8 cellular contexts compared by ENCODE assay signal in the genomic region with DNA sequence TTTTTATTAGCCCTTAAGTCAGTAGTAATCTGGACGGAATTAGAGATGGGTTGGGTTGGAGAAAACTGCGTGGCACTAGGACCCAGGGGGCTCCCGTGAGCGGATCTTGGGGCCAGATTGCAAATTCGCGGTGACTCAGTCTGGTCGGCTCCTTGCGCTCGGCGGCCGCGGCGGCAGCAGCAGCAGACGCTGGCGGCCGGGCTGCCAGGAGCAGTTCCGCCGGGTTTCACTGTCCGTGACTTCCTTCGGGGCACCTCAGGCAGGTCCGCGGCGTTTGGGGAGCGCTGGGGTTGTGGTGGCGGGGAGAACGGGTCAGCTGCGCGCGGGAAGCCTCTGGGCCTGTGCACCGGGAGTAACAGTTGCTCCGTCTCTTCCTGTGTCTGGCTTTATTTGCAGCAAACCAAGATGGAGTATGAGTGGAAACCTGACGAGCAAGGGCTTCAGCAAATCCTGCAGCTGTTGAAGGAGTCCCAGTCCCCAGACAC. TPM values are rescaled to one million over a fixed set of nuclear protein-coding genes. Genes with fewer than 3 reads are reported as not detected.
DNase-seq lines count a peak whose midpoint lies in the region; ATAC-seq and TF ChIP-seq lines count a peak whose summit lies in the region.

No MANE protein-coding gene starts in this region.

- TF ChIP-seq RAD21 in liver (IDR thresholded peaks at IDR 0.05) = peak; percentile 41 to 50

- peak; percentile 83 for ATAC-seq in HG03439 (IDR thresholded peaks at IDR 0.05; ENCODE audit: unreplicated experiment)

- peak overlapping the region; percentile 85 for H3K4me2 ChIP-seq in BLaER1

- peak overlapping the region; percentile 92 for H3K4me3 ChIP-seq in BLaER1
- H3K4me3 ChIP-seq in liver (ENCODE audit: low read depth in 1 of 3, low read length in 3 of 3) = peak overlapping the region; percentile 85 to 99 (median 96)

- H3K9me3 ChIP-seq in BLaER1 = no peaks in the 10 kb centered on the region
- H3K9me3 ChIP-seq in liver (ENCODE audit: control insufficient read depth in 4 of 4, low read length in 3 of 4) = no peaks in the 10 kb centered on the region

- peak overlapping the region; percentile 94 for H3K9ac ChIP-seq in BLaER1
- peak overlapping the region; percentile 72 for H3K9ac ChIP-seq in liver (ENCODE audit: low read depth in 1 of 2, low read length in 2 of 2)

- H3K27me3 ChIP-seq in BLaER1 (no peaks in the 10 kb centered on the region), liver (ENCODE audit: control insufficient read depth in 4 of 4, insufficient read depth in 4 of 4, low read length in 3 of 4) (no peaks in the 10 kb centered on the region)

- peaks cover 36% of the 10 kb centered on the region for H3K4me1 ChIP-seq in BLaER1
- H3K4me1 ChIP-seq in liver (ENCODE audit: control insufficient read depth in 4 of 4, insufficient read depth in 4 of 4, low read length in 3 of 4) = peaks cover 2 to 26% (median 24%) of the 10 kb centered on the region in 4 donors

- peaks cover 98% of the 10 kb centered on the region for H4K20me1 ChIP-seq in BLaER1

- WGBS in liver = under 1% methylated on average over 32 of the region's 32 CpGs

- peaks cover 14% of the 10 kb centered on the region for H3K36me3 ChIP-seq in BLaER1
- H3K36me3 ChIP-seq in liver (ENCODE audit: control insufficient read depth in 4 of 4, insufficient read depth in 3 of 4, low read depth in 1 of 4, low read length in 3 of 4) = peaks cover 0 to 3% (median under 1%) of the 10 kb centered on the region in 4 donors

- H3K27ac ChIP-seq in BLaER1 (peak overlapping the region; percentile 92), liver (ENCODE audit: low read depth in 1 of 2, low read length in 2 of 2) (peak overlapping the region; percentile 97 to 99)

- TF ChIP-seq CTCF in liver (IDR thresholded peaks at IDR 0.05; ENCODE audit: low read depth, low read length, missing input control) = no peak

- DNase-seq in GM19238 (ENCODE audit: insufficient read length, low spot score) (peak; percentile 61), NCI-H524 treated with DMSO at 0.1 percent for 48 hours (lab: John Stamatoyannopoulos, UW) (peak; percentile 62), dermis microvascular lymphatic vessel endothelial cell (ENCODE audit: low read depth in 2 of 2) (peak; percentile 76 to 93)
- DNase-seq in activated CD4-positive, alpha-beta T cell treated with anti-CD3 and anti-CD28 coated beads, Interleukin-2, amount 50 U/mL, for 4 hours = peak; percentile 78 to 80
- DNase-seq in stimulated activated CD4-positive, alpha-beta T cell treated with anti-CD3 and anti-CD28 coated beads, Interleukin-4, amount 100 ng/mL, for 1 hour = peak; percentile 86

TF ChIP-seq in liver, 16 proteins besides CTCF, POLR2A, EP300 and RAD21:
- TF ChIP-seq SP1 (IDR thresholded peaks at IDR 0.05) = peak; percentile 37
- TF ChIP-seq, protein P1, sequence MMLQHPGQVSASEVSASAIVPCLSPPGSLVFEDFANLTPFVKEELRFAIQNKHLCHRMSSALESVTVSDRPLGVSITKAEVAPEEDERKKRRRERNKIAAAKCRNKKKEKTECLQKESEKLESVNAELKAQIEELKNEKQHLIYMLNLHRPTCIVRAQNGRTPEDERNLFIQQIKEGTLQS (IDR thresholded peaks at IDR 0.05) = peak; percentile 65
- TF ChIP-seq TAF1 (conservative IDR thresholded peaks at IDR 0.05) = peak; percentile 92
- TF ChIP-seq HNF4A (conservative IDR thresholded peaks at IDR 0.05) = peak in 1 of 2 donors; percentile 19
- TF ChIP-seq NR2F2 (IDR thresholded peaks at IDR 0.05) = no peak
- TF ChIP-seq HNF4G (IDR thresholded peaks at IDR 0.05) = no peak
- peak in 1 of 2 donors; percentile 62 for TF ChIP-seq GABPA (IDR thresholded peaks at IDR 0.05 in 1 of 2, conservative IDR thresholded peaks at IDR 0.05 in 1 of 2)
- TF ChIP-seq, protein P2, sequence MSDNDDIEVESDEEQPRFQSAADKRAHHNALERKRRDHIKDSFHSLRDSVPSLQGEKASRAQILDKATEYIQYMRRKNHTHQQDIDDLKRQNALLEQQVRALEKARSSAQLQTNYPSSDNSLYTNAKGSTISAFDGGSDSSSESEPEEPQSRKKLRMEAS (IDR thresholded peaks at IDR 0.05) = peak; percentile 51
- TF ChIP-seq FOXA1 (IDR thresholded peaks at IDR 0.05) = no peak
- TF ChIP-seq RXRA (IDR thresholded peaks at IDR 0.05) = no peak
- peak in 1 of 2 donors; percentile 29 for TF ChIP-seq EGR1 (IDR thresholded peaks at IDR 0.05; ENCODE audit: low read depth in 2 of 2)
- peak; percentile 91 for TF ChIP-seq YY1 (IDR thresholded peaks at IDR 0.05)
- peak; percentile 91 to 95 for TF ChIP-seq JUND (IDR thresholded peaks at IDR 0.05)
- TF ChIP-seq ZBTB33 (IDR thresholded peaks at IDR 0.05) = no peak
- no peak for TF ChIP-seq FOXA2 (IDR thresholded peaks at IDR 0.05)
- peak; percentile 63 for TF ChIP-seq REST (IDR thresholded peaks at IDR 0.05)

RNA-seq across cellular contexts. Expression of gene TNPO1, which starts 31.6 kb away (rescaled TPM):
- total RNA-seq in dermis microvascular lymphatic vessel endothelial cell (269 and 330 TPM in 2 replicates), liver (10 to 100 TPM; 42.1 to 95.8 TPM)
- polyA plus RNA-seq in liver = 10 to 100 TPM in 1 of 2 donors, 1 to 10 TPM in 1; 5.7 to 16.2 TPM

Comparison
In these comparisons a context has a peak if more than half of its experiments do, and no peak if none do; other contexts are left out.
1. Peak in every context shown above with its lines: DNase-seq, ATAC-seq, H3K4me3 ChIP-seq and H3K27ac ChIP-seq.